Comparison of ENCODE assay signal across 13 cellular contexts in genomic region chr11:35352107-35352888, GRCh38.
DNase-seq lines count a peak whose midpoint lies in the region; ATAC-seq and TF ChIP-seq lines count a peak whose summit lies in the region.
"Had no signal": no experiment of that assay in that cellular context is flagged by ENCODE, and none has a peak within 500 bp of the region (broad histone marks: within the 10 kb centered on the region; RNA-seq: fewer than 3 reads in every experiment).

No MANE protein-coding gene starts in this region.

- H3K9ac ChIP-seq in IMR-90 (ENCODE audit: low read depth, low read length) (no peak overlapping the region), skeletal muscle satellite cell (ENCODE audit: low read depth, low read length) (no peak overlapping the region)

- H2BK20ac ChIP-seq in IMR-90 (ENCODE audit: low read depth, low read length) = 0 out of 2 replicates have a peak overlapping the region, but pooled peaks have one; percentile 38

- H3K4me3 ChIP-seq in IMR-90 (ENCODE audit: insufficient read depth, low read depth, low read length) (no peak overlapping the region), foreskin fibroblast (ENCODE audit: low read depth in 1 of 2, low read length in 2 of 2) (no peak overlapping the region), skeletal muscle satellite cell (ENCODE audit: low read length) (no peak overlapping the region), upper lobe of left lung (no peak overlapping the region)

- H2BK120ac ChIP-seq in IMR-90 (ENCODE audit: low read depth, low read length) = peak overlapping the region; percentile 20; the same call in 1 of the 2 replicates

- H4K91ac ChIP-seq in IMR-90 (ENCODE audit: insufficient read depth, low read depth, low read length) = 0 out of 2 replicates have a peak overlapping the region, but pooled peaks have one; percentile 11

- in situ Hi-C loops in IMR-90 (cut with MboI; ENCODE audit: low sequenced_read_pairs) = no loop called here

- H2AK9ac ChIP-seq in IMR-90 (replicated peaks; ENCODE audit: low read depth, low read length, poor library complexity) = no peak overlapping the region

- H3K4me2 ChIP-seq in IMR-90 (ENCODE audit: low read depth, low read length) (peak overlapping the region; percentile 27; the same call in 1 of the 2 replicates), skeletal muscle satellite cell (ENCODE audit: low read length) (peak overlapping the region; percentile 49)

- H3K27me3 ChIP-seq in IMR-90 (ENCODE audit: control insufficient read depth, insufficient read depth, low read length) (no peaks in the 10 kb centered on the region), skeletal muscle satellite cell (ENCODE audit: control insufficient read depth, insufficient read depth, low read length) (no peaks in the 10 kb centered on the region), upper lobe of left lung (no peaks in the 10 kb centered on the region)

- H3K4me1 ChIP-seq in IMR-90 (ENCODE audit: control insufficient read depth, insufficient read depth, low read length) (peaks cover 18% of the 10 kb centered on the region), skeletal muscle satellite cell (ENCODE audit: control insufficient read depth, insufficient read depth, low read length) (peaks cover 27% of the 10 kb centered on the region), upper lobe of left lung (no peaks in the 10 kb centered on the region)

- H2AK5ac ChIP-seq in IMR-90 (ENCODE audit: low read depth, low read length) = peak overlapping the region; percentile 13; the same call in 1 of the 2 replicates

- no peak for TF ChIP-seq RAD21 in IMR-90 (IDR thresholded peaks at IDR 0.05; ENCODE audit: low read length)

- no peak overlapping the region; the same call in 1 of the 2 replicates for H3K23ac ChIP-seq in IMR-90 (ENCODE audit: low read depth, low read length)

- POLR2A ChIA-PET in IMR-90 (lab: Charles Lee; ENCODE audit: unreplicated experiment) = no interaction called here
- POLR2A ChIA-PET in activated CD4-positive, alpha-beta T cell treated with anti-CD3 and anti-CD28 coated beads for 36 hours (lab: Charles Lee) = no interaction called here

- peaks cover 6% of the 10 kb centered on the region for H3K9me1 ChIP-seq in IMR-90 (ENCODE audit: insufficient read depth, low read length)

- 70% methylated on average over 2 of the region's 3 CpGs; no CpG with 5 or more reads in 1 of the 2 experiments for WGBS in IMR-90 (ENCODE audit: extremely low coverage in 2 of 2, insufficient read length in 1 of 2), 2 experiments
- 50 to 73% methylated on average over 3 of the region's 3 CpGs for WGBS in upper lobe of left lung, 2 donors

- no peaks in the 10 kb centered on the region for H3K9me3 ChIP-seq in IMR-90 (ENCODE audit: control insufficient read depth, insufficient read depth, low read length)
- no peaks in the 10 kb centered on the region for H3K9me3 ChIP-seq in skeletal muscle satellite cell (replicated peaks; ENCODE audit: low read length)
- no peaks in the 10 kb centered on the region for H3K9me3 ChIP-seq in upper lobe of left lung

- H3K36me3 Mint-ChIP-seq in activated CD4-positive, alpha-beta T cell treated with anti-CD3 and anti-CD28 coated beads for 36 hours (ENCODE audit: low read depth) = no peaks in the 10 kb centered on the region

- intact Hi-C loops in IMR-90 (cut with micrococcal nuclease) = no loop called here
- intact Hi-C loops in activated CD4-positive, alpha-beta T cell treated with anti-CD3 and anti-CD28 coated beads for 36 hours (cut with DNase I, micrococcal nuclease) = no loop called here

- TF ChIP-seq POLR2A in IMR-90 (IDR thresholded peaks at IDR 0.05; ENCODE audit: low read depth, low read length) (no peak), upper lobe of left lung (IDR thresholded peaks at IDR 0.05) (no peak)

- H3K36me3 ChIP-seq in IMR-90 (ENCODE audit: control insufficient read depth, insufficient read depth, low read length) (no peaks in the 10 kb centered on the region), skeletal muscle satellite cell (ENCODE audit: insufficient read depth, low read length) (no peaks in the 10 kb centered on the region), upper lobe of left lung (no peaks in the 10 kb centered on the region)

- TF ChIP-seq CTCF in IMR-90 (conservative IDR thresholded peaks at IDR 0.05; ENCODE audit: low read depth, low read length) (no peak), foreskin fibroblast (IDR thresholded peaks at IDR 0.05; ENCODE audit: low read depth, low read length) (no peak), upper lobe of left lung (IDR thresholded peaks at IDR 0.05) (no peak)

- ATAC-seq in IMR-90 (ENCODE audit: low read depth) (peak; percentile 69), upper lobe of left lung (ENCODE audit: low FRiP score in 2 of 2) (no peak), HG03457 (IDR thresholded peaks at IDR 0.05; ENCODE audit: unreplicated experiment) (no peak)
- ATAC-seq in activated CD4-positive, alpha-beta T cell treated with anti-CD3 and anti-CD28 coated beads for 36 hours = no peak
- ATAC-seq: naive thymus-derived CD4-positive, alpha-beta T cell had no signal

- H3K18ac ChIP-seq in IMR-90 (ENCODE audit: low read depth, low read length) = no peak overlapping the region

- H4K5ac ChIP-seq in IMR-90 (ENCODE audit: low read depth, low read length) = peak overlapping the region; percentile 33; the same call in 1 of the 2 replicates

- no peaks in the 10 kb centered on the region for H3K79me1 ChIP-seq in IMR-90 (ENCODE audit: low read depth in 1 of 2, low read length in 2 of 2)

- DNase-seq in IMR-90 (peak; percentile 84), amniotic stem cell (lab: John Stamatoyannopoulos, UW) (peak; percentile 57), foreskin fibroblast (peak; percentile 50 to 73), upper lobe of left lung (no peak)
- DNase-seq in activated CD4-positive, alpha-beta T cell treated with anti-CD3 and anti-CD28 coated beads for 36 hours = no peak
- DNase-seq: activated B cell treated with CpG ODN at 0.5 μM for 24 hours; activated T-cell treated with anti-CD3 and anti-CD28 coated beads, Interleukin-2, amount 50 U/mL, for 72 hours; caudate nucleus; naive thymus-derived CD4-positive, alpha-beta T cell; NCI-H1105 treated with DMSO at 0.1 percent for 48 hours; NCI-H524 had no signal

- no peak overlapping the region for H3K27ac Mint-ChIP-seq in activated CD4-positive, alpha-beta T cell treated with anti-CD3 and anti-CD28 coated beads for 36 hours
- H3K27ac Mint-ChIP-seq: activated B cell treated with CpG ODN at 0.5 μM for 24 hours; activated T-cell treated with anti-CD3 and anti-CD28 coated beads, Interleukin-2, amount 50 U/mL, for 72 hours had no signal

- CTCF ChIA-PET in IMR-90 (lab: Yijun Ruan, JAX) = interaction anchor here (1.7 kb wide), 1 partner anchor 47 kb away, joined by 4 read pairs; no protein-coding TSS in a partner anchor
- CTCF ChIA-PET in activated CD4-positive, alpha-beta T cell treated with anti-CD3 and anti-CD28 coated beads for 36 hours (lab: Charles Lee) = interaction anchor here (0.6 to 1.0 kb wide), 3 partner anchors 40 to 118 kb away, joined by 3 read pairs; no protein-coding TSS in a partner anchor

- H3K9me3 Mint-ChIP-seq in activated CD4-positive, alpha-beta T cell treated with anti-CD3 and anti-CD28 coated beads for 36 hours (ENCODE audit: low read depth) = no peaks in the 10 kb centered on the region
- H3K9me3 Mint-ChIP-seq: activated B cell treated with CpG ODN at 0.5 μM for 24 hours; activated T-cell treated with anti-CD3 and anti-CD28 coated beads, Interleukin-2, amount 50 U/mL, for 72 hours had no signal

- peaks cover 20% of the 10 kb centered on the region for H3K4me1 Mint-ChIP-seq in activated CD4-positive, alpha-beta T cell treated with anti-CD3 and anti-CD28 coated beads for 36 hours

- H3K4me3 Mint-ChIP-seq in activated CD4-positive, alpha-beta T cell treated with anti-CD3 and anti-CD28 coated beads for 36 hours = no peak overlapping the region
- H3K4me3 Mint-ChIP-seq: activated B cell treated with CpG ODN at 0.5 μM for 24 hours; activated T-cell treated with anti-CD3 and anti-CD28 coated beads, Interleukin-2, amount 50 U/mL, for 72 hours; naive thymus-derived CD4-positive, alpha-beta T cell had no signal

- H3K56ac ChIP-seq in IMR-90 (ENCODE audit: extremely low read depth, insufficient read depth, low read length) = no peak overlapping the region

- no TSS peak for BruUV-seq in IMR-90 (replicated peaks; lab: Mats Ljungman, UMichigan)

- peak overlapping the region; percentile 31 for H3K27ac ChIP-seq in IMR-90 (ENCODE audit: insufficient read depth, low read length)
- H3K27ac ChIP-seq in upper lobe of left lung = no peak overlapping the region

- TF ChIP-seq EP300 in upper lobe of left lung (IDR thresholded peaks at IDR 0.05) = no peak

- H2BK5ac ChIP-seq in IMR-90 (ENCODE audit: low read depth, low read length, poor library complexity, severe bottlenecking) = peak overlapping the region; percentile 36

- dilution Hi-C loops in IMR-90 (cut with HindIII; ENCODE audit: low sequenced_read_pairs, unreplicated experiment) = no loop called here

- peak overlapping the region; percentile 18; the same call in 1 of the 3 replicates for H2BK15ac ChIP-seq in IMR-90 (ENCODE audit: low read depth, low read length)

- no peak overlapping the region for H4K8ac ChIP-seq in IMR-90 (ENCODE audit: low read depth in 2 of 2, low read length in 2 of 2)

- H2AFZ ChIP-seq in IMR-90 (replicated peaks; ENCODE audit: low read length, poor library complexity) = peak overlapping the region; percentile 47

- H3K14ac ChIP-seq in IMR-90 (replicated peaks; ENCODE audit: low read depth, low read length) = peak overlapping the region; percentile 60; the same call in 1 of the 2 replicates

- no peaks in the 10 kb centered on the region for H4K20me1 ChIP-seq in IMR-90 (ENCODE audit: insufficient read depth, low read length)

- H3K27me3 Mint-ChIP-seq in activated CD4-positive, alpha-beta T cell treated with anti-CD3 and anti-CD28 coated beads for 36 hours = no peaks in the 10 kb centered on the region
- H3K27me3 Mint-ChIP-seq: activated B cell treated with CpG ODN at 0.5 μM for 24 hours had no signal

- peak overlapping the region; percentile 14 for H3K4ac ChIP-seq in IMR-90 (ENCODE audit: low read depth, low read length)

TF ChIP-seq in IMR-90, 13 proteins besides CTCF, POLR2A, EP300 and RAD21:
- TF ChIP-seq MAZ (IDR thresholded peaks at IDR 0.05; ENCODE audit: borderline replicate concordance, low read depth, low read length) (no peak), MAFK (IDR thresholded peaks at IDR 0.05; ENCODE audit: low read depth, low read length) (peak; percentile 48)
TF ChIP-seq in IMR-90: peak in this region for 1.

Comparison
In these comparisons a context has a peak if more than half of its experiments do, and no peak if none do; other contexts are left out.
1. DNase-seq: peak in IMR-90 (single experiment), amniotic stem cell (single experiment) and foreskin fibroblast (2 of 2); none in upper lobe of left lung (0 of 2) and activated CD4-positive, alpha-beta T cell treated with anti-CD3 and anti-CD28 coated beads for 36 hours (single experiment).